In the genomic region with DNA sequence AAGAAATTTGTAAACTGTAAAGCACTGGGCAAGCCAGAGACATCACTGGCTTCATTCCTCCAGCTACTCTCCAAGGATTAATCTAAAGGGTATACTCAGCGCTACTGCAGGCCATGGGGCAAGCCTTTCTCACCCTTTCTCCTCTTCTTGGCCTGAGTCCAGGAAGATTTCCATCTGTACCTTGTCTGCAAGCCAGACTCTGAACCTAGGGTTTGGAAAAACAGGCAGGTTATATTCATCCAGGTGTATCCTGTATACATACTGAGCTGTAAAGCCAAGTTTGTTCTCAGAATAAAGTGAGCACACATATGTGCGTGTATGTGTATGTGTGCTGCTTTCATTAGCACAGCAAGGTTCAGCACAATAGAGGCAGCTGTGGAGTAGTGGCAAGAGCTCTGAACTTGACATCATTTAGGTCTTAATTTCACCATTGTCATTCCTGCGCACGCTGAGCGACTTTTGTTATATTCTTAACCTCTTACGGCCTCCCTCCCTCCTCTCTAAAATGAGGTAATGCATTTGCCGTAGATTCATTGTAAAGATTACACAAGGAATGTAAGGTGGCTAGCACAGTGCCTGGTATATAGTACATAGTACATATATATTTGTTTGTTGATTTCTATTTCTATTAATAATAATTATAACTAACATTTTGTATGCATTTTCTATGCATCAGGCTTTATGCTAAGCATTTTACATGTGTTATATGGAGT, we compare ENCODE assay signal across 28 cellular contexts.
DNase-seq lines count a peak whose midpoint lies in the region; ATAC-seq and TF ChIP-seq lines count a peak whose summit lies in the region.
"Had no signal": no experiment of that assay in that cellular context is flagged by ENCODE, and none has a peak within 500 bp of the region (broad histone marks: within the 10 kb centered on the region; RNA-seq: fewer than 3 reads in every experiment).

No MANE protein-coding gene starts in this region.

- no peaks in the 10 kb centered on the region for H3K9me3 Mint-ChIP-seq in natural killer cell treated with Interleukin-12 subunit alpha and Interleukin-12 subunit beta and Interleukin-15 and Interleukin-18, amount 100 ng/mL, for 72 hours

- DNase-seq in NCI-H2107 treated with DMSO at 0.1 percent for 48 hours (lab: John Stamatoyannopoulos, UW; ENCODE audit: unreplicated experiment) (peak; percentile 80), NCI-H2107 (lab: John Stamatoyannopoulos, UW) (no peak), dermis blood vessel endothelial cell (peak; percentile 52), dedifferentiated amniotic fluid mesenchymal stem cell (ENCODE audit: extremely low spot score) (no peak)
- no peak for DNase-seq in natural killer cell treated with Interleukin-12 subunit alpha and Interleukin-12 subunit beta and Interleukin-15 and Interleukin-18, amount 100 ng/mL, for 72 hours (ENCODE audit: low spot score)
- DNase-seq: 8988T; ACHN; BE2C; CD8-positive, alpha-beta memory T cell; DMS79 treated with DMSO at 0.1 percent for 48 hours; GF-D8; H9; NCI-H1048; NCI-H1417; NCI-H187 treated with DMSO at 0.1 percent for 48 hours; NCI-H2227 treated with DMSO at 0.1 percent for 48 hours; NCI-H510A treated with DMSO at 0.1 percent for 48 hours; NCI-H82; NK-92 treated with Interleukin-12 subunit alpha and Interleukin-12 subunit beta, amount 100 ng/mL, for 24 hours; PC-9; SJCRH30 had no signal

- H3K27ac Mint-ChIP-seq in natural killer cell treated with Interleukin-12 subunit alpha and Interleukin-12 subunit beta and Interleukin-15 and Interleukin-18, amount 100 ng/mL, for 72 hours, result no peak overlapping the region
- H3K27ac Mint-ChIP-seq: CD8-positive, alpha-beta memory T cell; GM23338; H9; IgD-negative memory B cell had no signal

- ATAC-seq in HG03460 (IDR thresholded peaks at IDR 0.05; ENCODE audit: unreplicated experiment), result no peak
- ATAC-seq in natural killer cell treated with Interleukin-12 subunit alpha and Interleukin-12 subunit beta and Interleukin-15 and Interleukin-18, amount 100 ng/mL, for 72 hours, result no peak
- ATAC-seq: GM23338, Right ventricle myocardium inferior had no signal

- H3K27me3 Mint-ChIP-seq in natural killer cell treated with Interleukin-12 subunit alpha and Interleukin-12 subunit beta and Interleukin-15 and Interleukin-18, amount 100 ng/mL, for 72 hours, result no peaks in the 10 kb centered on the region
- H3K27me3 Mint-ChIP-seq: IgD-negative memory B cell had no signal

- H3K4me3 Mint-ChIP-seq in natural killer cell treated with Interleukin-12 subunit alpha and Interleukin-12 subunit beta and Interleukin-15 and Interleukin-18, amount 100 ng/mL, for 72 hours, result no peak overlapping the region
- H3K4me3 Mint-ChIP-seq: CD14-positive monocyte; CD8-positive, alpha-beta memory T cell; GM23338; H9; IgD-negative memory B cell had no signal

- H3K4me3 ChIP-seq in HEK293 (ENCODE audit: low read depth, low read length), result no peak overlapping the region
- no peak overlapping the region for H3K4me3 ChIP-seq in mucosa of rectum (ENCODE audit: low read length in 2 of 2)
- H3K4me3 ChIP-seq: GM23338, PC-9, SJCRH30 had no signal

- no peak for TF ChIP-seq CTCF in HEK293 (tag by site-specific recombination; IDR thresholded peaks at IDR 0.05)

- H3K9ac ChIP-seq in mucosa of rectum (ENCODE audit: low read depth in 1 of 2, low read length in 2 of 2), result peak overlapping the region in 1 of 2 donors; percentile 39

- H3K9me3 ChIP-seq in HEK293 (ENCODE audit: control insufficient read depth, insufficient read depth, low read depth, low read length) (no peaks in the 10 kb centered on the region), mucosa of rectum (ENCODE audit: control insufficient read depth in 2 of 2, low read length in 2 of 2) (no peaks in the 10 kb centered on the region)
- H3K9me3 ChIP-seq: BE2C had no signal

- H3K36me3 Mint-ChIP-seq in natural killer cell treated with Interleukin-12 subunit alpha and Interleukin-12 subunit beta and Interleukin-15 and Interleukin-18, amount 100 ng/mL, for 72 hours, result peaks cover 12% of the 10 kb centered on the region
- H3K36me3 Mint-ChIP-seq: CD14-positive monocyte had no signal

- H3K27ac ChIP-seq in HEK293 (ENCODE audit: extremely low read depth, low read depth, low read length) (no peak overlapping the region), mucosa of rectum (ENCODE audit: low read depth in 2 of 2, low read length in 2 of 2) (peak overlapping the region; percentile 62 to 70)
- H3K27ac ChIP-seq: PC-9, SJCRH30 had no signal

- H3K27me3 ChIP-seq in mucosa of rectum (ENCODE audit: control insufficient read depth in 2 of 2, insufficient read depth in 2 of 2, low read length in 2 of 2), result no peaks in the 10 kb centered on the region
- H3K27me3 ChIP-seq: BE2C, SJCRH30 had no signal

- H3K36me3 ChIP-seq in HEK293 (ENCODE audit: control insufficient read depth in 2 of 2, insufficient read depth in 1 of 2, low read length in 2 of 2) (no peaks in the 10 kb centered on the region), mucosa of rectum (ENCODE audit: control insufficient read depth in 2 of 2, insufficient read depth in 2 of 2, low read length in 2 of 2) (no peaks in the 10 kb centered on the region)
- H3K36me3 ChIP-seq: BE2C, SJCRH30 had no signal

- CTCF ChIA-PET in HEK293 (lab: Yijun Ruan, JAX), result no interaction called here

- peaks cover 0 to 5% of the 10 kb centered on the region in 2 donors for H3K4me1 Mint-ChIP-seq in natural killer cell treated with Interleukin-12 subunit alpha and Interleukin-12 subunit beta and Interleukin-15 and Interleukin-18, amount 100 ng/mL, for 72 hours (ENCODE audit: low read depth in 2 of 2)
- H3K4me1 Mint-ChIP-seq: CD8-positive, alpha-beta memory T cell; IgD-negative memory B cell had no signal

- POLR2A ChIA-PET in HEK293 (lab: Yijun Ruan, JAX), result no interaction called here

- H3K4me1 ChIP-seq in HEK293 (ENCODE audit: control insufficient read depth, insufficient read depth, low read length), result no peaks in the 10 kb centered on the region
- peaks cover 0 to 15% of the 10 kb centered on the region in 2 donors for H3K4me1 ChIP-seq in mucosa of rectum (ENCODE audit: control insufficient read depth in 2 of 2, insufficient read depth in 2 of 2, low read length in 2 of 2)
- H3K4me1 ChIP-seq: BE2C, SJCRH30 had no signal

TF ChIP-seq in HEK293, 187 proteins besides CTCF, POLR2A, EP300 and RAD21:
- no peak for TF ChIP-seq ZNF391 (tag by site-specific recombination; IDR thresholded peaks at IDR 0.05; ENCODE audit: borderline replicate concordance, low read depth)
- peak; percentile 62 for TF ChIP-seq ZNF335 (tag by site-specific recombination; conservative IDR thresholded peaks at IDR 0.05)
- TF ChIP-seq, protein P1, sequence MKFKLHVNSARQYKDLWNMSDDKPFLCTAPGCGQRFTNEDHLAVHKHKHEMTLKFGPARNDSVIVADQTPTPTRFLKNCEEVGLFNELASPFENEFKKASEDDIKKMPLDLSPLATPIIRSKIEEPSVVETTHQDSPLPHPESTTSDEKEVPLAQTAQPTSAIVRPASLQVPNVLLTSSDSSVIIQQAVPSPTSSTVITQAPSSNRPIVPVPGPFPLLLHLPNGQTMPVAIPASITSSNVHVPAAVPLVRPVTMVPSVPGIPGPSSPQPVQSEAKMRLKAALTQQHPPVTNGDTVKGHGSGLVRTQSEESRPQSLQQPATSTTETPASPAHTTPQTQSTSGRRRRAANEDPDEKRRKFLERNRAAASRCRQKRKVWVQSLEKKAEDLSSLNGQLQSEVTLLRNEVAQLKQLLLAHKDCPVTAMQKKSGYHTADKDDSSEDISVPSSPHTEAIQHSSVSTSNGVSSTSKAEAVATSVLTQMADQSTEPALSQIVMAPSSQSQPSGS (tag by site-specific recombination; IDR thresholded peaks at IDR 0.05; ENCODE audit: low read depth), result peak; percentile 55; the same call in 1 of the 2 replicates

Comparison
In these comparisons a context has a peak if more than half of its experiments do, and no peak if none do; other contexts are left out.
1. DNase-seq: peak in NCI-H2107 treated with DMSO at 0.1 percent for 48 hours (single experiment) and dermis blood vessel endothelial cell (single experiment); none in NCI-H2107 (single experiment), dedifferentiated amniotic fluid mesenchymal stem cell (single experiment) and natural killer cell treated with Interleukin-12 subunit alpha and Interleukin-12 subunit beta and Interleukin-15 and Interleukin-18, amount 100 ng/mL, for 72 hours (single experiment).